ENCODE assay signal across 15 cellular contexts in genomic region chr19:8557637-8558238, GRCh38. TPM values are rescaled to one million over a fixed set of nuclear protein-coding genes. Genes with fewer than 3 reads are reported as not detected.
DNase-seq lines count a peak whose midpoint lies in the region; ATAC-seq and TF ChIP-seq lines count a peak whose summit lies in the region.
"Had no signal": no experiment of that assay in that cellular context is flagged by ENCODE, and none has a peak within 500 bp of the region (broad histone marks: within the 10 kb centered on the region; RNA-seq: fewer than 3 reads in every experiment).

No MANE protein-coding gene starts in this region.

- POLR2A ChIA-PET in activated naive CD8-positive, alpha-beta T cell treated with anti-CD3 and anti-CD28 coated beads, Interleukin-2, amount 10 ng/mL, durations not matched to agents 7 days and 5 days (lab: Charles Lee), result interaction anchor here (0.6 kb wide), 1 partner anchor 43 kb away, joined by 3 read pairs; no protein-coding TSS in a partner anchor

- peaks cover 19% of the 10 kb centered on the region for H3K4me1 Mint-ChIP-seq in activated CD4-positive, alpha-beta T cell treated with anti-CD3 and anti-CD28 coated beads, Interleukin-2, amount 10 ng/mL, durations not matched to agents 24 days and 14 days
- H3K4me1 Mint-ChIP-seq in activated naive CD8-positive, alpha-beta T cell treated with anti-CD3 and anti-CD28 coated beads, Interleukin-2, amount 10 ng/mL, durations not matched to agents 7 days and 5 days, result peaks cover 18% of the 10 kb centered on the region
- H3K4me1 Mint-ChIP-seq in nephron progenitor cell, result peaks cover 19% of the 10 kb centered on the region

- peak overlapping the region; percentile 21; the same call in 1 of the 2 replicates for H3K27ac ChIP-seq in HL-60 (replicated peaks)
- H3K27ac ChIP-seq in substantia nigra (ENCODE audit: low read depth, low read length, poor library complexity, severe bottlenecking), result no peak overlapping the region
- H3K27ac ChIP-seq: A549 had no signal

- peak; percentile 26 for ATAC-seq in activated naive CD8-positive, alpha-beta T cell treated with anti-CD3 and anti-CD28 coated beads, Interleukin-2, amount 10 ng/mL, durations not matched to agents 7 days and 5 days (ENCODE audit: low read depth)
- ATAC-seq in HG03135 (IDR thresholded peaks at IDR 0.05; ENCODE audit: unreplicated experiment), result no peak
- no peak for ATAC-seq in HG03378 (IDR thresholded peaks at IDR 0.05; ENCODE audit: unreplicated experiment)
- ATAC-seq: A549 had no signal

- no peaks in the 10 kb centered on the region for H3K27me3 Mint-ChIP-seq in activated CD4-positive, alpha-beta T cell treated with anti-CD3 and anti-CD28 coated beads, Interleukin-2, amount 10 ng/mL, durations not matched to agents 24 days and 14 days
- H3K27me3 Mint-ChIP-seq in activated naive CD8-positive, alpha-beta T cell treated with anti-CD3 and anti-CD28 coated beads, Interleukin-2, amount 10 ng/mL, durations not matched to agents 7 days and 5 days, result no peaks in the 10 kb centered on the region
- H3K27me3 Mint-ChIP-seq in nephron progenitor cell (ENCODE audit: low read depth, poor library complexity), result peaks cover 2% of the 10 kb centered on the region

- no peaks in the 10 kb centered on the region for H3K27me3 ChIP-seq in HL-60 (ENCODE audit: insufficient read depth, poor library complexity, severe bottlenecking)

- H3K4me3 ChIP-seq in HL-60 (replicated peaks; ENCODE audit: insufficient read depth, low read length), result no peak overlapping the region
- H3K4me3 ChIP-seq: A549 had no signal

- DNase-seq in activated CD4-positive, alpha-beta T cell treated with anti-CD3 and anti-CD28 coated beads, Interleukin-2, amount 10 ng/mL, durations not matched to agents 24 days and 14 days, result no peak
- DNase-seq in activated CD4-positive, alpha-beta T cell treated with anti-CD3 and anti-CD28 coated beads, Interleukin-2, amount 50 U/mL, for 4 hours, result no peak
- DNase-seq in HL-60 (ENCODE audit: low read depth in 1 of 2, low spot score in 1 of 2) (no peak), nephron progenitor cell (no peak), substantia nigra (lab: John Stamatoyannopoulos, UW) (no peak)
- DNase-seq in activated naive CD8-positive, alpha-beta T cell treated with anti-CD3 and anti-CD28 coated beads, Interleukin-2, amount 10 ng/mL, durations not matched to agents 7 days and 5 days, result no peak
- DNase-seq: activated gamma-delta T cell treated with Interleukin-2 at 50 U/mL for 16 hours, DMS153, erythroblast, kidney glomerular epithelial cell, NCI-H1048, small intestine had no signal

- peaks cover 37% of the 10 kb centered on the region for H3K36me3 Mint-ChIP-seq in activated CD4-positive, alpha-beta T cell treated with anti-CD3 and anti-CD28 coated beads, Interleukin-2, amount 10 ng/mL, durations not matched to agents 24 days and 14 days (ENCODE audit: low read depth)
- H3K36me3 Mint-ChIP-seq in activated naive CD8-positive, alpha-beta T cell treated with anti-CD3 and anti-CD28 coated beads, Interleukin-2, amount 10 ng/mL, durations not matched to agents 7 days and 5 days, result peaks cover 38% of the 10 kb centered on the region
- peaks cover 7% of the 10 kb centered on the region for H3K36me3 Mint-ChIP-seq in nephron progenitor cell (ENCODE audit: low read depth)

- H3K9me3 Mint-ChIP-seq in activated CD4-positive, alpha-beta T cell treated with anti-CD3 and anti-CD28 coated beads, Interleukin-2, amount 10 ng/mL, durations not matched to agents 24 days and 14 days, result no peaks in the 10 kb centered on the region
- H3K9me3 Mint-ChIP-seq in activated naive CD8-positive, alpha-beta T cell treated with anti-CD3 and anti-CD28 coated beads, Interleukin-2, amount 10 ng/mL, durations not matched to agents 7 days and 5 days, result no peaks in the 10 kb centered on the region
- no peaks in the 10 kb centered on the region for H3K9me3 Mint-ChIP-seq in nephron progenitor cell

- intact Hi-C loops in activated CD4-positive, alpha-beta T cell treated with anti-CD3 and anti-CD28 coated beads, Interleukin-2, amount 10 ng/mL, durations not matched to agents 24 days and 14 days (cut with micrococcal nuclease), result no loop called here

- no peak overlapping the region for H3K4me3 Mint-ChIP-seq in activated CD4-positive, alpha-beta T cell treated with anti-CD3 and anti-CD28 coated beads, Interleukin-2, amount 10 ng/mL, durations not matched to agents 24 days and 14 days
- no peak overlapping the region for H3K4me3 Mint-ChIP-seq in activated naive CD8-positive, alpha-beta T cell treated with anti-CD3 and anti-CD28 coated beads, Interleukin-2, amount 10 ng/mL, durations not matched to agents 7 days and 5 days
- H3K4me3 Mint-ChIP-seq in nephron progenitor cell, result no peak overlapping the region

- H3K27ac Mint-ChIP-seq in activated CD4-positive, alpha-beta T cell treated with anti-CD3 and anti-CD28 coated beads, Interleukin-2, amount 10 ng/mL, durations not matched to agents 24 days and 14 days, result peak overlapping the region; percentile 86
- H3K27ac Mint-ChIP-seq in activated naive CD8-positive, alpha-beta T cell treated with anti-CD3 and anti-CD28 coated beads, Interleukin-2, amount 10 ng/mL, durations not matched to agents 7 days and 5 days, result peak overlapping the region; percentile 80
- H3K27ac Mint-ChIP-seq in nephron progenitor cell, result peak overlapping the region; percentile 92

- TF ChIP-seq CTCF in HL-60 (IDR thresholded peaks at IDR 0.05; ENCODE audit: insufficient read depth, low read length) (no peak), nephron progenitor cell (IDR thresholded peaks at IDR 0.05) (no peak)

RNA-seq across cellular contexts. Expression of gene MYO1F, which starts 19.5 kb away (rescaled TPM):
- total RNA-seq in activated CD4-positive, alpha-beta T cell treated with anti-CD3 and anti-CD28 coated beads, Interleukin-2, amount 10 ng/mL, durations not matched to agents 24 days and 14 days, result 33.0 and 37.9 TPM in 2 replicates
- 100 to 1,000 TPM; 306 to 332 TPM for total RNA-seq in activated naive CD8-positive, alpha-beta T cell treated with anti-CD3 and anti-CD28 coated beads, Interleukin-2, amount 10 ng/mL, durations not matched to agents 7 days and 5 days

RNA-seq across cellular contexts. Expression of gene ZNF414, which starts 43.8 kb away (rescaled TPM):
- total RNA-seq in activated CD4-positive, alpha-beta T cell treated with anti-CD3 and anti-CD28 coated beads, Interleukin-2, amount 10 ng/mL, durations not matched to agents 24 days and 14 days, result 18.1 and 25.6 TPM in 2 replicates
- 10 to 100 TPM; 38.2 to 40.5 TPM for total RNA-seq in activated naive CD8-positive, alpha-beta T cell treated with anti-CD3 and anti-CD28 coated beads, Interleukin-2, amount 10 ng/mL, durations not matched to agents 7 days and 5 days

RNA-seq across cellular contexts. Expression of gene ADAMTS10, which starts 52.8 kb away (rescaled TPM):
- total RNA-seq in activated CD4-positive, alpha-beta T cell treated with anti-CD3 and anti-CD28 coated beads, Interleukin-2, amount 10 ng/mL, durations not matched to agents 24 days and 14 days, result 2.4 and 2.5 TPM in 2 replicates
- 10 to 100 TPM; 40.3 to 41.3 TPM for total RNA-seq in activated naive CD8-positive, alpha-beta T cell treated with anti-CD3 and anti-CD28 coated beads, Interleukin-2, amount 10 ng/mL, durations not matched to agents 7 days and 5 days

RNA-seq across cellular contexts. Expression of gene PRAM1, which starts 55.3 kb away (rescaled TPM):
- 0.33 and 0.38 TPM in 2 replicates for total RNA-seq in activated CD4-positive, alpha-beta T cell treated with anti-CD3 and anti-CD28 coated beads, Interleukin-2, amount 10 ng/mL, durations not matched to agents 24 days and 14 days
- 1 to 10 TPM; 2.3 to 2.5 TPM for total RNA-seq in activated naive CD8-positive, alpha-beta T cell treated with anti-CD3 and anti-CD28 coated beads, Interleukin-2, amount 10 ng/mL, durations not matched to agents 7 days and 5 days

Comparison
In these comparisons a context has a peak if more than half of its experiments do, and no peak if none do; other contexts are left out.
1. RNA of gene ADAMTS10, which starts 52.8 kb away (total RNA-seq): 40.3 to 41.3 TPM in activated naive CD8-positive, alpha-beta T cell treated with anti-CD3 and anti-CD28 coated beads, Interleukin-2, amount 10 ng/mL, durations not matched to agents 7 days and 5 days; 2.4 to 2.5 TPM in activated CD4-positive, alpha-beta T cell treated with anti-CD3 and anti-CD28 coated beads, Interleukin-2, amount 10 ng/mL, durations not matched to agents 24 days and 14 days; every median in the first group is over 10 times any median in the second.
2. Peak in every context shown above with its lines, with median percentiles within 50 percentile points of each other: H3K27ac Mint-ChIP-seq.